Comparison of ENCODE assay signal across 1 cellular context in the genomic region with DNA sequence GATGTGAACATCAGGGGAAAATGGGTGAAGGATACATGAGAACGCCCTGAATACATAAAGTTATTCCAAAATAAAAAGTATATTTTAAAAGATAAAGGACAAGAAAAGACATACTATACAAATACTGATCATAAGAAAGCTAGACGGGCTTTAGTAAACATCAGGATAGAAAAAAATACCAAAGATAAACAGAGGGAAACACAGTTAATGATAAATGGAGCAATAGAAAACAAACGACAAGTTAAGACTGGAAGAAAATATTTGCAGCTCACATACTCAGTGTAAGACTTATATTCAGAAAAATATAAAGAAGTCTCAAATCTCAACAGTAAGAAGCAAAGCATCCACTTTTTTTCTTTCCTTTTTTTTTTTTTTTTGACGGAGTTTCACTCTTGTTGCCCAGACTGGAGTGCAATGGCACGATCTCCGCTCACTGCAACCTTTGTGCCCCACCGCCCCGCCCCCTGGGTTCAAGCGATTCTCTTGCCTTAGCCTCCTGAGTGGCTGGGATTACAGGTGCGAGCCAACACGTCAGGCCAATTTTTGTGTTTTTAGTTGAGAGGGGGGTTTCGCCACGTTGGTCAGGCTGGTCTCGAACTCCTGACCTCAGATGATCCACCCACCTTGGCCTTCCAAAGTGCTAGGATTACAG.
TF ChIP-seq lines count a peak whose summit lies in the region.

No MANE protein-coding gene starts in this region.

TF ChIP-seq in HepG2, 621 proteins besides CTCF, POLR2A, EP300 and RAD21 (continued from another document):
- TF ChIP-seq, protein P1, sequence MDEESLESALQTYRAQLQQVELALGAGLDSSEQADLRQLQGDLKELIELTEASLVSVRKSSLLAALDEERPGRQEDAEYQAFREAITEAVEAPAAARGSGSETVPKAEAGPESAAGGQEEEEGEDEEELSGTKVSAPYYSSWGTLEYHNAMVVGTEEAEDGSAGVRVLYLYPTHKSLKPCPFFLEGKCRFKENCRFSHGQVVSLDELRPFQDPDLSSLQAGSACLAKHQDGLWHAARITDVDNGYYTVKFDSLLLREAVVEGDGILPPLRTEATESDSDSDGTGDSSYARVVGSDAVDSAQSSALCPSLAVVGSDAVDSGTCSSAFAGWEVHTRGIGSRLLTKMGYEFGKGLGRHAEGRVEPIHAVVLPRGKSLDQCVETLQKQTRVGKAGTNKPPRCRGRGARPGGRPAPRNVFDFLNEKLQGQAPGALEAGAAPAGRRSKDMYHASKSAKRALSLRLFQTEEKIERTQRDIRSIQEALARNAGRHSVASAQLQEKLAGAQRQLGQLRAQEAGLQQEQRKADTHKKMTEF (CRISPR knock-in tag; IDR thresholded peaks at IDR 0.05): no peak
- TF ChIP-seq HMG20B (CRISPR knock-in tag; conservative IDR thresholded peaks at IDR 0.05) (no peak), ZNF704 (CRISPR knock-in tag; IDR thresholded peaks at IDR 0.05; ENCODE audit: borderline replicate concordance) (no peak), ZNF296 (CRISPR knock-in tag; conservative IDR thresholded peaks at IDR 0.05) (no peak), STAT5B (CRISPR knock-in tag; IDR thresholded peaks at IDR 0.05) (no peak), ZNF317 (CRISPR knock-in tag; IDR thresholded peaks at IDR 0.05) (no peak), AHDC1 (CRISPR knock-in tag; IDR thresholded peaks at IDR 0.05; ENCODE audit: borderline replicate concordance) (peak; percentile 23; the same call in 1 of the 2 replicates)
- TF ChIP-seq, protein P2, sequence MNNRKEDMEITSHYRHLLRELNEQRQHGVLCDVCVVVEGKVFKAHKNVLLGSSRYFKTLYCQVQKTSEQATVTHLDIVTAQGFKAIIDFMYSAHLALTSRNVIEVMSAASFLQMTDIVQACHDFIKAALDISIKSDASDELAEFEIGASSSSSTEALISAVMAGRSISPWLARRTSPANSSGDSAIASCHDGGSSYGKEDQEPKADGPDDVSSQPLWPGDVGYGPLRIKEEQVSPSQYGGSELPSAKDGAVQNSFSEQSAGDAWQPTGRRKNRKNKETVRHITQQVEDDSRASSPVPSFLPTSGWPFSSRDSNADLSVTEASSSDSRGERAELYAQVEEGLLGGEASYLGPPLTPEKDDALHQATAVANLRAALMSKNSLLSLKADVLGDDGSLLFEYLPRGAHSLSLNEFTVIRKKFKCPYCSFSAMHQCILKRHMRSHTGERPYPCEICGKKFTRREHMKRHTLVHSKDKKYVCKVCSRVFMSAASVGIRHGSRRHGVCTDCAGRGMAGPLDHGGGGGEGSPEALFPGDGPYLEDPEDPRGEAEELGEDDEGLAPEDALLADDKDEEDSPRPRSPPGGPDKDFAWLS (CRISPR knock-in tag; IDR thresholded peaks at IDR 0.05; ENCODE audit: borderline replicate concordance): no peak
- TF ChIP-seq, protein P3, sequence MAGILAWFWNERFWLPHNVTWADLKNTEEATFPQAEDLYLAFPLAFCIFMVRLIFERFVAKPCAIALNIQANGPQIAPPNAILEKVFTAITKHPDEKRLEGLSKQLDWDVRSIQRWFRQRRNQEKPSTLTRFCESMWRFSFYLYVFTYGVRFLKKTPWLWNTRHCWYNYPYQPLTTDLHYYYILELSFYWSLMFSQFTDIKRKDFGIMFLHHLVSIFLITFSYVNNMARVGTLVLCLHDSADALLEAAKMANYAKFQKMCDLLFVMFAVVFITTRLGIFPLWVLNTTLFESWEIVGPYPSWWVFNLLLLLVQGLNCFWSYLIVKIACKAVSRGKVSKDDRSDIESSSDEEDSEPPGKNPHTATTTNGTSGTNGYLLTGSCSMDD (CRISPR knock-in tag; IDR thresholded peaks at IDR 0.05): no peak
- TF ChIP-seq, protein P4, sequence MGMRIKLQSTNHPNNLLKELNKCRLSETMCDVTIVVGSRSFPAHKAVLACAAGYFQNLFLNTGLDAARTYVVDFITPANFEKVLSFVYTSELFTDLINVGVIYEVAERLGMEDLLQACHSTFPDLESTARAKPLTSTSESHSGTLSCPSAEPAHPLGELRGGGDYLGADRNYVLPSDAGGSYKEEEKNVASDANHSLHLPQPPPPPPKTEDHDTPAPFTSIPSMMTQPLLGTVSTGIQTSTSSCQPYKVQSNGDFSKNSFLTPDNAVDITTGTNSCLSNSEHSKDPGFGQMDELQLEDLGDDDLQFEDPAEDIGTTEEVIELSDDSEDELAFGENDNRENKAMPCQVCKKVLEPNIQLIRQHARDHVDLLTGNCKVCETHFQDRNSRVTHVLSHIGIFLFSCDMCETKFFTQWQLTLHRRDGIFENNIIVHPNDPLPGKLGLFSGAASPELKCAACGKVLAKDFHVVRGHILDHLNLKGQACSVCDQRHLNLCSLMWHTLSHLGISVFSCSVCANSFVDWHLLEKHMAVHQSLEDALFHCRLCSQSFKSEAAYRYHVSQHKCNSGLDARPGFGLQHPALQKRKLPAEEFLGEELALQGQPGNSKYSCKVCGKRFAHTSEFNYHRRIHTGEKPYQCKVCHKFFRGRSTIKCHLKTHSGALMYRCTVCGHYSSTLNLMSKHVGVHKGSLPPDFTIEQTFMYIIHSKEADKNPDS (CRISPR knock-in tag; IDR thresholded peaks at IDR 0.05): no peak
